ENCODE assay signal across 16 cellular contexts in the genomic region with DNA sequence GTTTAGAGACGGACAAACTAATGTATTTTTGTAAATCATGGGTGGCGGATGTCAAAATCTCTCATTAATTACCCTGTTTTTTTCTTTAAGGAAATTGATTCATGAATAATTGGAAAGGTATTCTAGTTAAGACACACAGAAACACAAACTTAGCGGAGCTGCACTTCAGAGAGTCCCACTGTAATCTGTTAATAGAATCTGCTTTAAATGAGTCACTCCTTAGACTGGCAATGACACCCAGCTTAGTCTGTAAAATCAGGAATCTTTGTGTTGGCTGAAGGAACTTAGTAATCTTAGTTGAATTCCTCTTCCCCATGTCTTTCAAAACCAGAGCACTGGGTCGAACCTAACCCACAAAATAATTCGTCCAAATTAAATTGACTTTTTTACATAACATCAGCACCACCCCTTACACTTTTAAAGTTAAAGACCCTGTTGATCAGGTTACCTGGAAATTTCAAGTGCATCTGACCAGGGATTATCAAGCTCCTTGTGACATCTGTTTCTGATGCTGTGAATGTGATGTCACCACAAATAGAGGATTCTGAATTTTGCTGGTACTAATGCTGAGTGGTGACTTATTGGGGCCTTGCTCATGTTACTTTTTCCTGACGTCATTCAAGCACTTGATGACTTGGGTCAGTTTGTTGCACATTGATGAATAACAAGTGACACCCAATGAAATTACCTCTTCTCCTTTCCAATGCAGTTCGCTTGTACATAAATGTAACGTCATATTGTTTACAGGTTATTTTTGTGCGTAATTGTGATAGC.
DNase-seq lines count a peak whose midpoint lies in the region; ATAC-seq and TF ChIP-seq lines count a peak whose summit lies in the region.
"Had no signal": no experiment of that assay in that cellular context is flagged by ENCODE, and none has a peak within 500 bp of the region (broad histone marks: within the 10 kb centered on the region; RNA-seq: fewer than 3 reads in every experiment).

No MANE protein-coding gene starts in this region.

- H3K9me3 Mint-ChIP-seq in activated naive CD8-positive, alpha-beta T cell treated with anti-CD3 and anti-CD28 coated beads, Interleukin-2, amount 50 U/mL, for 24 hours: no peaks in the 10 kb centered on the region
- H3K9me3 Mint-ChIP-seq: memory B cell had no signal

- H3K27me3 Mint-ChIP-seq in activated naive CD8-positive, alpha-beta T cell treated with anti-CD3 and anti-CD28 coated beads, Interleukin-2, amount 50 U/mL, for 24 hours: no peaks in the 10 kb centered on the region
- H3K27me3 Mint-ChIP-seq: memory B cell had no signal

- H3K36me3 ChIP-seq in H7 (replicated peaks; ENCODE audit: control insufficient read depth, insufficient read depth, low read length) (no peaks in the 10 kb centered on the region), adrenal gland (replicated peaks in 1 of 2) (no peaks in the 10 kb centered on the region)
- H3K36me3 ChIP-seq: heart right ventricle had no signal

- H3K4me3 ChIP-seq in H7 (ENCODE audit: insufficient read depth, low read depth, low read length) (no peak overlapping the region), adrenal gland (no peak overlapping the region)
- H3K4me3 ChIP-seq: dorsolateral prefrontal cortex, heart right ventricle, PC-9 had no signal

- no peaks in the 10 kb centered on the region for H3K36me3 Mint-ChIP-seq in activated naive CD8-positive, alpha-beta T cell treated with anti-CD3 and anti-CD28 coated beads, Interleukin-2, amount 50 U/mL, for 24 hours (ENCODE audit: low read depth)
- H3K36me3 Mint-ChIP-seq: memory B cell had no signal

- no peak for TF ChIP-seq POLR2A in adrenal gland (IDR thresholded peaks at IDR 0.05)

- WGBS in adrenal gland, 4 donors: 61 to 71% (median 62%) methylated on average over 9 of the region's 9 CpGs

- DNase-seq in AG20443 (ENCODE audit: low spot score) (peak; percentile 56), NCI-H524 (lab: John Stamatoyannopoulos, UW) (peak; percentile 34 to 68), dedifferentiated amniotic fluid mesenchymal stem cell (ENCODE audit: extremely low spot score) (peak; percentile 72), myocyte (ENCODE audit: low read depth) (peak; percentile 50), H7 (no peak), adrenal gland (no peak)
- no peak for DNase-seq in activated naive CD8-positive, alpha-beta T cell treated with anti-CD3 and anti-CD28 coated beads, Interleukin-2, amount 50 U/mL, for 24 hours
- DNase-seq: activated CD8-positive, alpha-beta T cell treated with anti-CD3 and anti-CD28 coated beads, Interleukin-2, amount 10 ng/mL, durations not matched to agents 7 days and 5 days; activated naive CD4-positive, alpha-beta T cell treated with anti-CD3 and anti-CD28 coated beads, Interleukin-2, amount 50 U/mL, for 16 hours; dorsolateral prefrontal cortex; heart right ventricle; posterior cingulate gyrus; stimulated activated naive CD8-positive, alpha-beta T cell treated with anti-CD3 and anti-CD28 coated beads, Interleukin-15, Interleukin-2, amounts not matched to agents 100 U/mL and 50 U/mL, for 24 hours had no signal

- ATAC-seq in HG02642 (IDR thresholded peaks at IDR 0.05; ENCODE audit: poor library complexity, unreplicated experiment): no peak
- ATAC-seq in activated naive CD8-positive, alpha-beta T cell treated with anti-CD3 and anti-CD28 coated beads, Interleukin-2, amount 50 U/mL, for 24 hours: no peak
- ATAC-seq: activated CD8-positive, alpha-beta T cell treated with anti-CD3 and anti-CD28 coated beads, Interleukin-2, amount 10 ng/mL, durations not matched to agents 7 days and 5 days; heart right ventricle; stimulated activated naive CD8-positive, alpha-beta T cell treated with anti-CD3 and anti-CD28 coated beads, Interleukin-15, Interleukin-2, amounts not matched to agents 100 U/mL and 50 U/mL, for 24 hours had no signal

- no peaks in the 10 kb centered on the region for H3K27me3 ChIP-seq in H7 (ENCODE audit: control insufficient read depth, insufficient read depth, low read length)
- H3K27me3 ChIP-seq in adrenal gland: no peaks in the 10 kb centered on the region
- H3K27me3 ChIP-seq: dorsolateral prefrontal cortex, heart right ventricle had no signal

- intact Hi-C loops in adrenal gland (cut with DNase I): no loop called here

- no peaks in the 10 kb centered on the region for H3K4me1 Mint-ChIP-seq in activated naive CD8-positive, alpha-beta T cell treated with anti-CD3 and anti-CD28 coated beads, Interleukin-2, amount 50 U/mL, for 24 hours
- H3K4me1 Mint-ChIP-seq: memory B cell had no signal

- TF ChIP-seq CTCF in adrenal gland (IDR thresholded peaks at IDR 0.05): no peak

- no peak overlapping the region for H3K27ac ChIP-seq in adrenal gland
- H3K27ac ChIP-seq: dorsolateral prefrontal cortex, heart right ventricle, PC-9 had no signal

- no peak overlapping the region for H3K4me3 Mint-ChIP-seq in activated naive CD8-positive, alpha-beta T cell treated with anti-CD3 and anti-CD28 coated beads, Interleukin-2, amount 50 U/mL, for 24 hours
- H3K4me3 Mint-ChIP-seq: activated CD8-positive, alpha-beta T cell treated with anti-CD3 and anti-CD28 coated beads, Interleukin-2, amount 10 ng/mL, durations not matched to agents 7 days and 5 days; memory B cell had no signal

- H3K27ac Mint-ChIP-seq in activated naive CD8-positive, alpha-beta T cell treated with anti-CD3 and anti-CD28 coated beads, Interleukin-2, amount 50 U/mL, for 24 hours: no peak overlapping the region
- H3K27ac Mint-ChIP-seq: activated CD8-positive, alpha-beta T cell treated with anti-CD3 and anti-CD28 coated beads, Interleukin-2, amount 10 ng/mL, durations not matched to agents 7 days and 5 days; memory B cell had no signal

- no peaks in the 10 kb centered on the region for H3K9me3 ChIP-seq in adrenal gland (replicated peaks in 1 of 3)

- H3K4me1 ChIP-seq in adrenal gland (replicated peaks in 1 of 2): no peaks in the 10 kb centered on the region
- H3K4me1 ChIP-seq: heart right ventricle had no signal

Comparison
In these comparisons a context has a peak if more than half of its experiments do, and no peak if none do; other contexts are left out.
1. DNase-seq: peak in AG20443 (single experiment), NCI-H524 (2 of 2), dedifferentiated amniotic fluid mesenchymal stem cell (single experiment) and myocyte (single experiment); none in activated naive CD8-positive, alpha-beta T cell treated with anti-CD3 and anti-CD28 coated beads, Interleukin-2, amount 50 U/mL, for 24 hours (single experiment), H7 (single experiment) and adrenal gland (0 of 7).